In genomic region chr13:103291226-103291625, GRCh38 we compare ENCODE assay signal across 1 cellular context.
A peak's percentile ranks its signal among the peaks of the same experiment; 100 is the strongest.
TF ChIP-seq lines count a peak whose summit lies in the region.

No MANE protein-coding gene starts in this region.

TF ChIP-seq in GM12878, 131 proteins besides CTCF, POLR2A, EP300 and RAD21 (continued from another document):
- TF ChIP-seq TCF3 (IDR thresholded peaks at IDR 0.05; ENCODE audit: borderline replicate concordance, insufficient read depth, low read depth, low read length) (no peak), POLR2AphosphoS2 (IDR thresholded peaks at IDR 0.05; ENCODE audit: low read depth, low read length) (no peak), IKZF1 (conservative IDR thresholded peaks at IDR 0.05) (0 out of 2 replicates have a peak, but pooled peaks have one; percentile 10), GABPA (IDR thresholded peaks at IDR 0.05; ENCODE audit: low read depth) (no peak), LARP7 (IDR thresholded peaks at IDR 0.05) (no peak)
